ENCODE assay signal across 20 cellular contexts in the genomic region with DNA sequence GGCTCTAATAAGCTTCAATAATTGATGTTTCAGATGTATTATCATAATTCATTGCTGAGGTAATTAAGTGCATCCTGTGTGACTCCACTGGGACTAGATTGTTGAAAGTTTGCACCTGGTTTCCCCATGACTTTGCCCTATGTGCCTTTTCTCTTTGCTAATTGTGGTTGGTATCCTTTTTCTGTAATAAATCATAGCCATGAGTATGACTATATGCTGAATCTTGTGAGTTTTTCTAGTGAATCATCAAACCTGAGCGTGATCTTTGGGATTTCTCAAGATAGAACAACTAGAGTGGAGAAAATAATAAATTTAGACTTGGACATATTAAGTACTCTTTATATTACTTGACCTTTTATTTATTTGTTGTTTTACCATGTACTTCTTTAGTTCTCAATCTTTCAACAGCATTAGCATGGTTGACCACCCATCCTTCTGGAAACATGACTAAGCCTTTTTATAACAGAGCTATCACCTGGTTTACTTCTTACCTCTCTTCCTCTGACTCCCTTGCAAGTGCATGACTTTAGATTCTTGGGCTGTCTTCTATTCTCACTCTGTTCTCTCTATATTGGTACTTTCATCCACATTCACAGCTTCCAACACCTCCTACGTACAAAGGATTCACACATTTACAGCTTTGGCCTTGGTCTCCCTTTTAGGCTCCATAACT.
DNase-seq lines count a peak whose midpoint lies in the region; ATAC-seq and FAIRE-seq lines count a peak whose summit lies in the region.
"Had no signal": no experiment of that assay in that cellular context is flagged by ENCODE, and none has a peak within 500 bp of the region (broad histone marks: within the 10 kb centered on the region; RNA-seq: fewer than 3 reads in every experiment).

No MANE protein-coding gene starts in this region.

- no peak for FAIRE-seq in GM19239 (lab: Jason Lieb, UNC)

- ATAC-seq in HG03175 (IDR thresholded peaks at IDR 0.05; ENCODE audit: unreplicated experiment) = no peak
- ATAC-seq: activated CD8-positive, alpha-beta T cell treated with anti-CD3 and anti-CD28 coated beads for 36 hours; activated T-helper 17 cell treated with anti-CD3 and anti-CD28 coated beads, Interleukin-2, amount 50 U/mL, for 72 hours; CD8-positive, alpha-beta T cell; left lung; naive thymus-derived CD8-positive, alpha-beta T cell; stimulated activated effector memory CD8-positive, alpha-beta T cell treated with anti-CD3 and anti-CD28 coated beads, Interleukin-12 subunit alpha, Interleukin-12 subunit beta, amount 100 ng/mL, for 72 hours had no signal

- peak; percentile 92 for DNase-seq in ELR (ENCODE audit: low read depth)
- DNase-seq in RKO (ENCODE audit: low spot score) = peak; percentile 44
- peak; percentile 86 for DNase-seq in epithelial cell of prostate (ENCODE audit: low read depth, low spot score)
- peak; percentile 50 for DNase-seq in non-pigmented ciliary epithelial cell (ENCODE audit: low read depth)
- no peak for DNase-seq in NCI-H187 (lab: John Stamatoyannopoulos, UW)
- no peak for DNase-seq in NCI-H1092 treated with DMSO at 0.1 percent for 48 hours (lab: John Stamatoyannopoulos, UW)
- DNase-seq in GM19239 (ENCODE audit: insufficient read length, low spot score) = no peak
- DNase-seq: activated CD8-positive, alpha-beta T cell treated with anti-CD3 and anti-CD28 coated beads for 36 hours; CD8-positive, alpha-beta T cell; effector CD8-positive, alpha-beta T cell; head of caudate nucleus; left lung; naive thymus-derived CD8-positive, alpha-beta T cell; NCI-H2081; retina; SK-N-SH; stimulated activated CD4-positive, alpha-beta T cell treated with anti-CD3 and anti-CD28 coated beads, Interleukin-4, amount 100 ng/mL, for 4 hours had no signal

- H3K27ac ChIP-seq in epithelial cell of prostate = peak overlapping the region; percentile 68
- H3K27ac ChIP-seq: left lung had no signal

Comparison
In these comparisons a context has a peak if more than half of its experiments do, and no peak if none do; other contexts are left out.
1. DNase-seq: peak in ELR (single experiment), RKO (single experiment), epithelial cell of prostate (single experiment) and non-pigmented ciliary epithelial cell (single experiment); none in NCI-H187 (0 of 2), NCI-H1092 treated with DMSO at 0.1 percent for 48 hours (single experiment) and GM19239 (single experiment).